ENCODE assay signal across 1 cellular context in the genomic region with DNA sequence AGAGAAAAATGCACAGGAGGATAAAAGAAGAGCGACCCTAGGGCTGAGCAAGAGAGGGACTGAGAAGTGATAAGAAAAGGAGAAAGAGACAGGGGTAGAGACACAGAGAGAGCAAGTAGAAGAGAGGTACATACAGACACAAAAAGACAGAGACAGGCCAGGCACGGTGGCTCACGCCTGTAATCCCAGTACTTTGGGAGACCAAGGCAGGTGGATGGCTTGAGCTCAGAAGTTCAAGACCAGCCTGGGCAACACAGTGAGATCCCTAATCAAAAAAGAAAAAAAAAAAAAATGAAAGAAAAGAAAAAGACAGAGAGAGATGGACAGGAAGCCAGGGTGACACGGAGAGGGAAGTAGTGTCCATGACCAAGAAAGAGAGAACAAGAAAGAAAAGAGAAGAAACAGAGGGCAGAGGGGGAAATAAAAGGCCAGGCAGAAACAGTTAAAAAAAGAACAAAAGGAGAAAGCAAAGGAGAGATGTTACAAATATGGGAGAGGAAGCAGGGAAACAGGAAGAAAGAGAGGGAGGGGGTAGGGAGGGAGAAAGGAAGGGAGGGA.
TF ChIP-seq lines count a peak whose summit lies in the region.

No MANE protein-coding gene starts in this region.

TF ChIP-seq in H1, 55 proteins besides CTCF, POLR2A, EP300 and RAD21 (continued from another document):
- TF ChIP-seq ASH2L (IDR thresholded peaks at IDR 0.05; ENCODE audit: low read length) (no peak), NANOG (IDR thresholded peaks at IDR 0.05; ENCODE audit: insufficient read depth, low read depth, low read length, poor library complexity, severe bottlenecking) (no peak)
